9 cellular contexts compared by ENCODE assay signal in the genomic region with DNA sequence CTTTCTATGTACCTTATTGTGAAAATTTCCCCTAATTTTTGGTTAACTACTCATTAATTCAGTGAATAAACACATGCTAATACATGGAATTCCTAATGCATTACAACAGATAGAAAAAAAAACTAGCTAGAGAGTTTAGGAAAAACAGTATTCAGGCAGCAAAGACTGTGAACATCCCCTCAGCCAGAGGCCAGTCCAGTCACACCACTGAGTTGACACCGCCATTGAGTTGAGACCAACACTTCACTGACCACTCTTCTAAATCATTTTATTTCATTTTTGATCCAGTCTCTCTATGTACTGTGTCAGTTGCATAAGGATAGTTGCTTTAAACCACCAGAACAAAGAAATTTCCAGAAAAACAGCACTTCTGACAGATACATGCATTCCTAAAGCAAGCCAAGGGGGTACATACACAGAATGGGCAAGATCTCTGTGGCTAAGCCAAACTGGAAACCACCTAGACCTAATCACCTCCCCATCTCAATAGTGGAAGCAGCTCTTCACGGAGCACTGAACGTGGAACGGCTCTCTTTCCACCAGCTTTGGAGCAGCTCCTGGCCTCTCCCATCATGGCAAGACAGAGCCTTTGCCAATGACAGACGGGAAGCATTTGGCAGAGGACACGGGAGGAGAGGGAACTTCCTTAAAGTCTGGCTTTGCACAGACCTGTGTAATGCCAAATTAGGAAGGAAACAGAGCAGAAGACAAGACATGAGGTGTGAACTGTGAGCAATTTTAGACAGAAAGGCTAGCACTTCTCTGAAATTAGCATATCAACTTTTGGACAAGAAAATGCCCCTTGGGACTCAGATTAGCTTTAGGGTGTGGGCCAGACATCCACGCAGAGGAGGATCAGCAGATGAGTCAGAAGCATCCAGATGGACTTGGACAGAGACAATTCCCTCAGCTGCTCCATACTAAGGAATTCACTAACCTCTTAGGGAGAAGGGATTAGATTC. TPM values are rescaled to one million over a fixed set of nuclear protein-coding genes. Genes with fewer than 3 reads are reported as not detected.
A peak's percentile ranks its signal among the peaks of the same experiment; 100 is the strongest.
DNase-seq lines count a peak whose midpoint lies in the region; ATAC-seq and TF ChIP-seq lines count a peak whose summit lies in the region.
"Had no signal": no experiment of that assay in that cellular context is flagged by ENCODE, and none has a peak within 500 bp of the region (broad histone marks: within the 10 kb centered on the region; RNA-seq: fewer than 3 reads in every experiment).

No MANE protein-coding gene starts in this region.

- no peak overlapping the region for H3K4me3 ChIP-seq in AG04449 (ENCODE audit: low read depth, low read length)

- no peaks in the 10 kb centered on the region for H3K27me3 Mint-ChIP-seq in progenitor cell of endocrine pancreas
- H3K27me3 Mint-ChIP-seq in activated T-cell treated with anti-CD3 and anti-CD28 coated beads, Interleukin-2, amount 50 U/mL, for 24 hours = peaks cover 24% of the 10 kb centered on the region

- H3K36me3 Mint-ChIP-seq in progenitor cell of endocrine pancreas (ENCODE audit: insufficient read depth) = peaks cover 2% of the 10 kb centered on the region
- no peaks in the 10 kb centered on the region for H3K36me3 Mint-ChIP-seq in activated T-cell treated with anti-CD3 and anti-CD28 coated beads, Interleukin-2, amount 50 U/mL, for 24 hours (ENCODE audit: low read depth)

- no peak overlapping the region for H3K4me3 Mint-ChIP-seq in progenitor cell of endocrine pancreas (ENCODE audit: low read depth)
- no peak overlapping the region for H3K4me3 Mint-ChIP-seq in activated T-cell treated with anti-CD3 and anti-CD28 coated beads, Interleukin-2, amount 50 U/mL, for 24 hours
- H3K4me3 Mint-ChIP-seq: memory B cell had no signal

- no peaks in the 10 kb centered on the region for H3K4me1 Mint-ChIP-seq in progenitor cell of endocrine pancreas (ENCODE audit: low read depth)
- no peaks in the 10 kb centered on the region for H3K4me1 Mint-ChIP-seq in activated T-cell treated with anti-CD3 and anti-CD28 coated beads, Interleukin-2, amount 50 U/mL, for 24 hours (ENCODE audit: low read depth)

- TF ChIP-seq CTCF in AG04449 (IDR thresholded peaks at IDR 0.05; ENCODE audit: insufficient read depth, low read length, missing control alignments) (no peak), progenitor cell of endocrine pancreas (IDR thresholded peaks at IDR 0.05; ENCODE audit: unreplicated experiment) (no peak)

- POLR2A ChIA-PET in AG04449 (lab: Yijun Ruan, JAX) = no interaction called here

- H3K9me3 Mint-ChIP-seq in progenitor cell of endocrine pancreas (ENCODE audit: low read depth) = peaks cover 7% of the 10 kb centered on the region
- peaks cover 8% of the 10 kb centered on the region for H3K9me3 Mint-ChIP-seq in activated T-cell treated with anti-CD3 and anti-CD28 coated beads, Interleukin-2, amount 50 U/mL, for 24 hours

- no peak overlapping the region for H3K27ac Mint-ChIP-seq in progenitor cell of endocrine pancreas
- no peak overlapping the region for H3K27ac Mint-ChIP-seq in activated T-cell treated with anti-CD3 and anti-CD28 coated beads, Interleukin-2, amount 50 U/mL, for 24 hours
- H3K27ac Mint-ChIP-seq: memory B cell had no signal

- CTCF ChIA-PET in AG04449 (lab: Yijun Ruan, JAX) = interaction anchor here (0.6 to 1.6 kb wide), 5 partner anchors 10 to 114 kb away, joined by 3 to 5 read pairs (median 3); no protein-coding TSS in a partner anchor

- ATAC-seq in GM19324 (IDR thresholded peaks at IDR 0.05; ENCODE audit: low FRiP score, unreplicated experiment) = peak; percentile 80

- peak; percentile 55 for DNase-seq in AG04449 (ENCODE audit: low read depth, low spot score)
- peak; percentile 9 for DNase-seq in M059J (ENCODE audit: low read depth)
- peak; percentile 84 for DNase-seq in hepatic stellate cell (ENCODE audit: low spot score)
- no peak for DNase-seq in progenitor cell of endocrine pancreas (ENCODE audit: low spot score, unreplicated experiment)
- DNase-seq in activated T-cell treated with anti-CD3 and anti-CD28 coated beads, Interleukin-2, amount 50 U/mL, for 24 hours = no peak
- DNase-seq in stimulated activated CD4-positive, alpha-beta T cell treated with anti-CD3 and anti-CD28 coated beads, Interleukin-12 subunit alpha, Interleukin-12 subunit beta, amount 100 ng/mL, for 4 hours = no peak
- DNase-seq in NCI-H2029 (lab: John Stamatoyannopoulos, UW) = no peak

RNA-seq across cellular contexts. Expression of a gene that starts 36.4 kb away (rescaled TPM):
- 0.12 TPM in 1 of 2 replicates, not detected in the other for total RNA-seq in M059J (2014; rRNA removed; shearing (Covaris generic))
- 2.3 and 2.5 TPM in 2 replicates for total RNA-seq in progenitor cell of endocrine pancreas

Comparison
In these comparisons a context has a peak if more than half of its experiments do, and no peak if none do; other contexts are left out.
1. DNase-seq: peak in AG04449 (single experiment), M059J (single experiment) and hepatic stellate cell (single experiment); none in progenitor cell of endocrine pancreas (single experiment), activated T-cell treated with anti-CD3 and anti-CD28 coated beads, Interleukin-2, amount 50 U/mL, for 24 hours (single experiment), stimulated activated CD4-positive, alpha-beta T cell treated with anti-CD3 and anti-CD28 coated beads, Interleukin-12 subunit alpha, Interleukin-12 subunit beta, amount 100 ng/mL, for 4 hours (single experiment) and NCI-H2029 (single experiment).